ENCODE assay signal across 8 cellular contexts in genomic region chr20:34516874-34517542, GRCh38. TPM values are rescaled to one million over a fixed set of nuclear protein-coding genes. Genes with fewer than 3 reads are reported as not detected.
A peak's percentile ranks its signal among the peaks of the same experiment; 100 is the strongest.
DNase-seq lines count a peak whose midpoint lies in the region; TF ChIP-seq lines count a peak whose summit lies in the region.

No MANE protein-coding gene starts in this region.

- H3K4me3 ChIP-seq in fibroblast of pulmonary artery (replicated peaks; ENCODE audit: low read depth, low read length) = peak overlapping the region; percentile 91

- TF ChIP-seq CTCF in fibroblast of pulmonary artery (IDR thresholded peaks at IDR 0.05; ENCODE audit: low read length, missing control alignments) = no peak

- DNase-seq in activated T-cell treated with anti-CD3 and anti-CD28 coated beads for 24 hours (ENCODE audit: low read depth) (peak; percentile 14), Kasumi-1 (lab: John Stamatoyannopoulos, UW) (peak; percentile 44 to 76), fibroblast of pulmonary artery (ENCODE audit: low read depth) (peak; percentile 22), occipital lobe (lab: John Stamatoyannopoulos, UW) (peak; percentile 42), NCI-H446 treated with DMSO at 0.1 percent for 48 hours (lab: John Stamatoyannopoulos, UW) (no peak), NCI-H2081 treated with DMSO at 0.1 percent for 48 hours (lab: John Stamatoyannopoulos, UW) (no peak)
- no peak for DNase-seq in activated T-cell treated with anti-CD3 and anti-CD28 coated beads, Interleukin-2, amount 50 U/mL, for 1 hour
- DNase-seq in activated CD8-positive, alpha-beta memory T cell treated with anti-CD3 and anti-CD28 coated beads, Interleukin-2, amount 50 U/mL, for 4 hours = peak; percentile 26

RNA-seq across cellular contexts. Expression of gene DYNLRB1, which starts 0.8 kb away (rescaled TPM):
- total RNA-seq in occipital lobe = 33.5 TPM

RNA-seq across cellular contexts. Expression of gene MAP1LC3A, which starts 41.5 kb away (rescaled TPM):
- 30.7 TPM for total RNA-seq in occipital lobe

Comparison
In these comparisons a context has a peak if more than half of its experiments do, and no peak if none do; other contexts are left out.
1. DNase-seq: peak in activated T-cell treated with anti-CD3 and anti-CD28 coated beads for 24 hours (single experiment), Kasumi-1 (2 of 2), activated CD8-positive, alpha-beta memory T cell treated with anti-CD3 and anti-CD28 coated beads, Interleukin-2, amount 50 U/mL, for 4 hours (single experiment), fibroblast of pulmonary artery (single experiment) and occipital lobe (single experiment); none in activated T-cell treated with anti-CD3 and anti-CD28 coated beads, Interleukin-2, amount 50 U/mL, for 1 hour (single experiment), NCI-H446 treated with DMSO at 0.1 percent for 48 hours (single experiment) and NCI-H2081 treated with DMSO at 0.1 percent for 48 hours (single experiment).